ENCODE assay signal across 35 cellular contexts in the genomic region with DNA sequence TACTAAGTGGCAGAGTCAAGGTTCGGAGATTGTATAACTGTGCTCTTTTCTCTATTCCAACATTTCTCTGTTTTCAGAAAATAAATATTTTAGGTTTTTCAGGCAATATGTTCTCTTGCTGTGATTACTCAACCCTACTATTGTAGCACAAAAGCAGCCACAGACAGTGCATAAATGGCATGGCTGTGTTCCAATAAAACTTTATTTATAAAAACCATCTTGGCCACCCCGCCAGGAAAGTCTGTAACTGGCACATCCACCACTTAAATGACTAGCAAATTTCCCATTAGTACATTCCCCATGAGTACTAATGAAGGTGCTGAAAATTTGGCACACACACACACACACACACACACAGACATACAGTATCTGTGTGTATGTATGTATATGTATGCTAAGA.
"Had no signal": no experiment of that assay in that cellular context is flagged by ENCODE, and none has a peak within 500 bp of the region (broad histone marks: within the 10 kb centered on the region; RNA-seq: fewer than 3 reads in every experiment).

No MANE protein-coding gene starts in this region.

- H3K4me3 ChIP-seq: MG63 had no signal

- H3K9me3 ChIP-seq: MG63 had no signal

- DNase-seq: Karpas-422, Kasumi-1, MG63, MM.1S, MV-4-11, NCI-H1048, NCI-H1092, NCI-H1092 treated with DMSO at 0.1 percent for 48 hours, NCI-H1105, NCI-H1105 treated with DMSO at 0.1 percent for 48 hours, NCI-H1417, NCI-H1417 treated with DMSO at 0.1 percent for 48 hours, NCI-H1436, NCI-H1436 treated with DMSO at 0.1 percent for 48 hours, NCI-H146, NCI-H1694, NCI-H1694 treated with DMSO at 0.1 percent for 48 hours, NCI-H187, NCI-H187 treated with DMSO at 0.1 percent for 48 hours, NCI-H1930, NCI-H2029, NCI-H2029 treated with DMSO at 0.1 percent for 48 hours, NCI-H2081, NCI-H2081 treated with DMSO at 0.1 percent for 48 hours, NCI-H2107, NCI-H2171, NCI-H2171 treated with DMSO at 0.1 percent for 48 hours, NCI-H2227 treated with DMSO at 0.1 percent for 48 hours, NCI-H226, NCI-H345, NCI-H446, NCI-H446 treated with DMSO at 0.1 percent for 48 hours, NCI-H510A, NCI-H510A treated with DMSO at 0.1 percent for 48 hours, NCI-H524 had no signal

- H3K36me3 ChIP-seq: MG63 had no signal

- H3K27me3 ChIP-seq: MG63 had no signal
